Comparison of ENCODE assay signal across 16 cellular contexts in genomic region chr16:27441998-27442397, GRCh38. TPM values are rescaled to one million over a fixed set of nuclear protein-coding genes. Genes with fewer than 3 reads are reported as not detected.
"Had no signal": no experiment of that assay in that cellular context is flagged by ENCODE, and none has a peak within 500 bp of the region (broad histone marks: within the 10 kb centered on the region; RNA-seq: fewer than 3 reads in every experiment).

No MANE protein-coding gene starts in this region.

- DNase-seq: activated naive CD4-positive, alpha-beta T cell treated with Interleukin-2 at 50 U/mL for 16 hours; left ventricle myocardium inferior; naive B cell; stimulated activated CD4-positive, alpha-beta T cell treated with anti-CD3 and anti-CD28 coated beads, Interleukin-2, amount 100 ng/mL, for 48 hours; T1000; trophoblast cell had no signal

- H3K27me3 ChIP-seq: neural progenitor cell, ovary had no signal

- H3K36me3 ChIP-seq: left ventricle myocardium inferior, neural progenitor cell, ovary had no signal

- ATAC-seq: activated CD4-positive, CD25-positive, alpha-beta regulatory T cell treated with anti-CD3 and anti-CD28 coated beads, Interleukin-2, amount 50 U/mL, for 24 hours; esophagus mucosa; stimulated activated memory B cell treated with anti-CD40 and anti-IgM and Interleukin-4, amounts not matched to agents 10 μg/mL and 1 μg/mL and 100 μg/mL, for 72 hours; T-cell had no signal

- H3K36me3 Mint-ChIP-seq: neural progenitor cell had no signal

- H3K27ac Mint-ChIP-seq: neural progenitor cell; stimulated activated memory B cell treated with anti-CD40 and anti-IgM and Interleukin-4, amounts not matched to agents 10 μg/mL and 1 μg/mL and 100 μg/mL, for 72 hours had no signal

- H3K4me3 ChIP-seq: left ventricle myocardium inferior, neural progenitor cell, ovary had no signal

- H3K27ac ChIP-seq: left ventricle myocardium inferior, neural progenitor cell, ovary had no signal

- H3K27me3 Mint-ChIP-seq: naive B cell; stimulated activated memory B cell treated with anti-CD40 and anti-IgM and Interleukin-4, amounts not matched to agents 10 μg/mL and 1 μg/mL and 100 μg/mL, for 72 hours; T-cell had no signal

- FAIRE-seq: astrocyte, bronchial epithelial cell, endometrium, keratinocyte had no signal

- H3K9me3 ChIP-seq: ovary had no signal

- H3K4me1 ChIP-seq: left ventricle myocardium inferior, neural progenitor cell had no signal

- H3K4me3 Mint-ChIP-seq: naive B cell; neural progenitor cell; stimulated activated memory B cell treated with anti-CD40 and anti-IgM and Interleukin-4, amounts not matched to agents 10 μg/mL and 1 μg/mL and 100 μg/mL, for 72 hours; T-cell had no signal

RNA-seq across cellular contexts. Expression of gene IL21R, which starts 40.0 kb away (rescaled TPM):
- total RNA-seq: bronchial epithelial cell had no signal
